15 cellular contexts compared by ENCODE assay signal in genomic region chr11:126313826-126314225, GRCh38. TPM values are rescaled to one million over a fixed set of nuclear protein-coding genes. Genes with fewer than 3 reads are reported as not detected.
DNase-seq lines count a peak whose midpoint lies in the region; ATAC-seq and TF ChIP-seq lines count a peak whose summit lies in the region.
"Had no signal": no experiment of that assay in that cellular context is flagged by ENCODE, and none has a peak within 500 bp of the region (broad histone marks: within the 10 kb centered on the region; RNA-seq: fewer than 3 reads in every experiment).

No MANE protein-coding gene starts in this region.

- H3K4me3 ChIP-seq in HL-60 (replicated peaks; ENCODE audit: insufficient read depth, low read length) (no peak overlapping the region), tibial nerve (no peak overlapping the region), MG63 (no peak overlapping the region)
- H3K4me3 ChIP-seq: A549, Peyer's patch had no signal

- ATAC-seq in HG02571 (IDR thresholded peaks at IDR 0.05; ENCODE audit: unreplicated experiment) = no peak
- ATAC-seq: A549, HepG2 had no signal

- H3K4me1 Mint-ChIP-seq in immature natural killer cell = peaks cover 70 to 71% of the 10 kb centered on the region in 2 donors

- peaks cover 0 to 8% (median 0%) of the 10 kb centered on the region in 3 donors for H3K27me3 Mint-ChIP-seq in immature natural killer cell (ENCODE audit: low read depth in 3 of 3)
- H3K27me3 Mint-ChIP-seq: CD4-positive, CD25-positive, alpha-beta regulatory T cell had no signal

- no peak for TF ChIP-seq CTCF in HL-60 (IDR thresholded peaks at IDR 0.05; ENCODE audit: insufficient read depth, low read length)
- TF ChIP-seq CTCF in tibial nerve (IDR thresholded peaks at IDR 0.05) = no peak

- H3K36me3 Mint-ChIP-seq in immature natural killer cell = peaks cover 17 to 30% (median 29%) of the 10 kb centered on the region in 3 donors

- peak overlapping the region in 2 of 5 donors; percentile 12 to 14 for H3K4me3 Mint-ChIP-seq in immature natural killer cell
- H3K4me3 Mint-ChIP-seq: CD4-positive, CD25-positive, alpha-beta regulatory T cell had no signal

- H3K27me3 ChIP-seq in HL-60 (ENCODE audit: insufficient read depth, poor library complexity, severe bottlenecking) (no peaks in the 10 kb centered on the region), tibial nerve (no peaks in the 10 kb centered on the region), MG63 (no peaks in the 10 kb centered on the region)
- H3K27me3 ChIP-seq: Peyer's patch had no signal

- TF ChIP-seq EP300 in tibial nerve (IDR thresholded peaks at IDR 0.05) = no peak

- peak overlapping the region; percentile 80 to 96 (median 86) for H3K27ac Mint-ChIP-seq in immature natural killer cell

- H3K27ac ChIP-seq in HL-60 (replicated peaks) (peak overlapping the region; percentile 81; the same call in 1 of the 2 replicates), tibial nerve (no peak overlapping the region)
- H3K27ac ChIP-seq: A549, Peyer's patch had no signal

- H3K36me3 ChIP-seq in tibial nerve (peaks cover 0 to 24% (median 0%) of the 10 kb centered on the region in 3 donors), MG63 (peaks cover 28% of the 10 kb centered on the region)
- H3K36me3 ChIP-seq: Peyer's patch had no signal

- H3K4me1 ChIP-seq in tibial nerve = peaks cover 0 to 48% (median 23%) of the 10 kb centered on the region in 4 donors
- H3K4me1 ChIP-seq: A549 had no signal

- WGBS in tibial nerve, 2 donors = 79 to 81% methylated on average over 5 of the region's 5 CpGs

- no peaks in the 10 kb centered on the region for H3K9me3 Mint-ChIP-seq in immature natural killer cell

- peak; percentile 40 for DNase-seq in CD1c-positive myeloid dendritic cell (ENCODE audit: extremely low spot score)
- DNase-seq in HL-60 (ENCODE audit: low read depth in 1 of 2, low spot score in 1 of 2) = no peak
- DNase-seq in NOMO-1 treated with dmso at 0.1 percent for 144 hours (lab: John Stamatoyannopoulos, UW; ENCODE audit: unreplicated experiment) = peak; percentile 14
- no peak for DNase-seq in immature natural killer cell
- DNase-seq in tibial nerve (ENCODE audit: low spot score in 2 of 2) = no peak
- no peak for DNase-seq in MG63
- DNase-seq: CD4-positive, CD25-positive, alpha-beta regulatory T cell; GOT3; NCI-H146; NCI-H2081 treated with DMSO at 0.1 percent for 48 hours; SHP77 had no signal

- no peaks in the 10 kb centered on the region for H3K9me3 ChIP-seq in tibial nerve
- H3K9me3 ChIP-seq in MG63 = no peaks in the 10 kb centered on the region
- H3K9me3 ChIP-seq: A549, Peyer's patch had no signal

- TF ChIP-seq POLR2A in tibial nerve (IDR thresholded peaks at IDR 0.05) = no peak

RNA-seq across cellular contexts. Expression of gene DCPS, which starts 10.0 kb away (rescaled TPM):
- 10 to 100 TPM; 33.1 to 65.7 (median 40.6) TPM for polyA plus RNA-seq in immature natural killer cell
- 10 to 100 TPM in 2 of 4 donors, 1 to 10 TPM in 2; 7.1 to 16.4 (median 11.9) TPM for total RNA-seq in tibial nerve
- 27.9 and 31.4 TPM in 2 replicates for total RNA-seq in MG63 (2014; rRNA removed; shearing (Covaris generic); ENCODE audit: low replicate concordance)

RNA-seq across cellular contexts. Expression of gene TIRAP, which starts 30.9 kb away (rescaled TPM):
- 10 to 100 TPM in 1 of 3 donors, 1 to 10 TPM in 2; 6.0 to 15.6 (median 6.5) TPM for polyA plus RNA-seq in immature natural killer cell
- 10 to 100 TPM; 13.8 to 16.3 (median 14.6) TPM for total RNA-seq in tibial nerve
- 2.6 and 3.6 TPM in 2 replicates for total RNA-seq in MG63 (2014; rRNA removed; shearing (Covaris generic); ENCODE audit: low replicate concordance)

RNA-seq across cellular contexts. Expression of gene ST3GAL4, which starts 41.7 kb away (rescaled TPM):
- 10 to 100 TPM; 25.0 to 31.7 (median 30.9) TPM for polyA plus RNA-seq in immature natural killer cell
- 100 to 1,000 TPM in 2 of 4 donors, 10 to 100 TPM in 2; 68.1 to 162 (median 122) TPM for total RNA-seq in tibial nerve
- 44.1 and 57.9 TPM in 2 replicates for total RNA-seq in MG63 (2014; rRNA removed; shearing (Covaris generic); ENCODE audit: low replicate concordance)

RNA-seq across cellular contexts. Expression of gene FOXRED1, which starts 44.9 kb away (rescaled TPM):
- polyA plus RNA-seq in immature natural killer cell = 10 to 100 TPM; 19.0 to 37.0 (median 20.5) TPM
- 10 to 100 TPM; 17.9 to 29.5 (median 20.4) TPM for total RNA-seq in tibial nerve
- total RNA-seq in MG63 (2014; rRNA removed; shearing (Covaris generic); ENCODE audit: low replicate concordance) = 26.8 and 33.2 TPM in 2 replicates

RNA-seq across cellular contexts. Expression of gene SRPRA, which starts 45.1 kb away (rescaled TPM):
- polyA plus RNA-seq in immature natural killer cell = 100 to 1,000 TPM in 2 of 3 donors, 10 to 100 TPM in 1; 67.7 to 161 (median 150) TPM
- total RNA-seq in tibial nerve = 10 to 100 TPM; 64.9 to 90.0 (median 80.4) TPM
- 88.3 and 102 TPM in 2 replicates for total RNA-seq in MG63 (2014; rRNA removed; shearing (Covaris generic); ENCODE audit: low replicate concordance)

Comparison
In these comparisons a context has a peak if more than half of its experiments do, and no peak if none do; other contexts are left out.
1. DNase-seq: peak in CD1c-positive myeloid dendritic cell (single experiment) and NOMO-1 treated with dmso at 0.1 percent for 144 hours (single experiment); none in HL-60 (0 of 2), immature natural killer cell (0 of 3), tibial nerve (0 of 2) and MG63 (single experiment).